16 cellular contexts compared by ENCODE assay signal in the genomic region with DNA sequence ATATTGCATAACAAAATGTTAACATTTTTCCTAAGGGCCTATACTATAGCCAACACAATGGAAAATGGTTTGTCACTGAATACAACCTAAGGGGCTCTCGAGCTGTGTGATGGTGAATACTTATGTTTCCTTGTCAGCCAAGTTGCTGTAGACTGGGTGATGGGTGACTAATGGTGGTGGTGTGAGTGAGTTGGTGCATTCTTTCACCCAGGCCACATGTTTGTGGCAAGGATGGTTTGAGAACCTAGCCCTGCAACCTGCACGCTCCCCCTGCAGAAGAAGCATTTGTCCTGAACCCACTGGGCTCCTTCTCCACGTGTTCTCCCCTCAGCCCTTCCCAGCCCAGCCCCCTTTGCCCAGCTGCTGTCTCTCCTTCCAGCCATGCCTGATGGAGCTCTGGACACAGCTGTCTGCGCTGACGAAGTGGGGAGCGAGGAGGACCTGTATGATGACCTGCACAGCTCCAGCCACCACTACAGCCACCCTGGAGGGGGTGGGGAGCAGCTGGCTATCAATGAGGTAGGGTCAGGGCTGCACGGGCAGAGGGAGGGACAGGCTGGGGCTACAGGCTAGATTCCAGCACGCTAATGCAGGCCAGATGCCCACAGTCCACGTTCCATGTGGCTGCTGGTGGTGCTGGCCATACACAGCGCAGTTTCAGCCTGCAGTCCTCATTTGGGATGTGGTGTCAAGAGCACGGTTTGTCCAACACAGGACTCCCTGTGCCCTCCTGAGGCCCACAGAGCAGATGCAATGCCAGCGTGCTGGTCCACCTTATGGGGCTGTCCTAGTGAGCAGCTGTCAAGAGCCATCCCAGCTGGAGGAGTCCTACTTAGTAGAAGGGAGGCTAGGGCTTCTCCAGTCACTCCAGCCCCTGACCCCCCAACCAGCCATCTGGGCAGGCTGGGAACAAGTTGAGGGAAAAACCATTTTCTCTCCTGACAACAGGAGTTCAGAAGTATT.
"Had no signal": no experiment of that assay in that cellular context is flagged by ENCODE, and none has a peak within 500 bp of the region (broad histone marks: within the 10 kb centered on the region; RNA-seq: fewer than 3 reads in every experiment).

No MANE protein-coding gene starts in this region.

- H3K27ac Mint-ChIP-seq: activated CD4-positive, alpha-beta memory T cell treated with anti-CD3 and anti-CD28 coated beads, Interleukin-2, amount 10 ng/mL, durations not matched to agents 7 days and 5 days; naive thymus-derived CD4-positive, alpha-beta T cell; stimulated activated naive CD8-positive, alpha-beta T cell treated with anti-CD3 and anti-CD28 coated beads, Interleukin-15, Interleukin-2, amounts not matched to agents 100 ng/mL and 50 ng/mL, for 24 hours; T-helper 17 cell; type B pancreatic cell had no signal

- H3K36me3 Mint-ChIP-seq: naive thymus-derived CD4-positive, alpha-beta T cell had no signal

- H3K9me3 ChIP-seq: ascending aorta, mucosa of descending colon had no signal

- DNase-seq: activated CD4-positive, alpha-beta memory T cell treated with anti-CD3 and anti-CD28 coated beads, Interleukin-2, amount 10 ng/mL, durations not matched to agents 7 days and 5 days; activated naive CD4-positive, alpha-beta T cell treated with Interleukin-2 at 50 U/mL for 16 hours; naive thymus-derived CD4-positive, alpha-beta T cell; posterior cingulate gyrus; retina; stimulated activated CD4-positive, alpha-beta T cell treated with anti-CD3 and anti-CD28 coated beads, Interleukin-4, amount 100 ng/mL, for 4 hours; stimulated activated CD8-positive, alpha-beta memory T cell treated with anti-CD3 and anti-CD28 coated beads, Interleukin-4, amount 100 ng/mL, for 48 hours; T-helper 17 cell; WERI-Rb-1 had no signal

- ATAC-seq: left lobe of liver; mucosa of descending colon; naive thymus-derived CD4-positive, alpha-beta T cell; T-helper 17 cell had no signal

- H3K27me3 ChIP-seq: ascending aorta had no signal

- H3K36me3 ChIP-seq: ascending aorta, breast epithelium, WERI-Rb-1 had no signal

- H3K27ac ChIP-seq: ascending aorta, breast epithelium, skin epidermis, WERI-Rb-1 had no signal

- H3K4me1 ChIP-seq: ascending aorta, breast epithelium had no signal

- H3K4me1 Mint-ChIP-seq: activated CD4-positive, alpha-beta memory T cell treated with anti-CD3 and anti-CD28 coated beads, Interleukin-2, amount 10 ng/mL, durations not matched to agents 7 days and 5 days; naive thymus-derived CD4-positive, alpha-beta T cell; T-helper 17 cell had no signal

- H3K27me3 Mint-ChIP-seq: type B pancreatic cell had no signal

- H3K4me3 Mint-ChIP-seq: activated CD4-positive, alpha-beta memory T cell treated with anti-CD3 and anti-CD28 coated beads, Interleukin-2, amount 10 ng/mL, durations not matched to agents 7 days and 5 days; naive thymus-derived CD4-positive, alpha-beta T cell; stimulated activated naive CD8-positive, alpha-beta T cell treated with anti-CD3 and anti-CD28 coated beads, Interleukin-15, Interleukin-2, amounts not matched to agents 100 ng/mL and 50 ng/mL, for 24 hours; T-helper 17 cell; type B pancreatic cell had no signal

- H3K9me3 Mint-ChIP-seq: activated CD4-positive, alpha-beta memory T cell treated with anti-CD3 and anti-CD28 coated beads, Interleukin-2, amount 10 ng/mL, durations not matched to agents 7 days and 5 days; stimulated activated naive CD8-positive, alpha-beta T cell treated with anti-CD3 and anti-CD28 coated beads, Interleukin-15, Interleukin-2, amounts not matched to agents 100 ng/mL and 50 ng/mL, for 24 hours; type B pancreatic cell had no signal

- H3K4me3 ChIP-seq: ascending aorta, breast epithelium, mucosa of descending colon, skin epidermis had no signal
